In the genomic region with DNA sequence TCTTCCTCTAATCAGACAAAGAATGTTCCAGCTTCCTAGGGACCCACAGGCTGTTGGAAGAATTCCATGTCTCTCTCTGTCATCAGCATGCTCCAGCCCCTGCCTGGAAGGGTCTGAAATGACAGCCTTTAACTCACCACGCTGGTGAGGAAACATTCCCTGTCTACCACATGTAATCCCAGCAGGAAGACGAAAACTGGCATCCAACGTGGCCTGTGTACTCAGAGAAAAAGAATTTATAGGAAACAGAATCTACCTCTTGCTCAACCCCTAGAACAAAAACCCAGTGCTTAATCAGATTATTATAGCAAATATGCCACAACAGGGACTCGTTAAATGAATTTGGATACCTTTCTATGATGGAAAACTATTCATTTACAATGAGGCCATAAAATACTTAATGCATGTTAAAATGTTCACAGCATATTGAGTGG, we compare ENCODE assay signal across 13 cellular contexts.
DNase-seq lines count a peak whose midpoint lies in the region; ATAC-seq and TF ChIP-seq lines count a peak whose summit lies in the region.
"Had no signal": no experiment of that assay in that cellular context is flagged by ENCODE, and none has a peak within 500 bp of the region (broad histone marks: within the 10 kb centered on the region; RNA-seq: fewer than 3 reads in every experiment).

No MANE protein-coding gene starts in this region.

- peak overlapping the region in 3 of 4 donors; percentile 31 to 79 (median 49) for H3K27ac ChIP-seq in esophagus squamous epithelium

- peak; percentile 99 for DNase-seq in EL
- peak; percentile 98 for DNase-seq in RPMI7951 (ENCODE audit: low read depth)
- no peak for DNase-seq in esophagus squamous epithelium (lab: John Stamatoyannopoulos, UW)
- peak; percentile 2 for DNase-seq in renal cortical epithelial cell (ENCODE audit: low read depth)
- no peak for DNase-seq in type B pancreatic cell (ENCODE audit: extremely low spot score, unreplicated experiment)
- DNase-seq in cerebellum (ENCODE audit: low spot score), result no peak
- DNase-seq in DMS114 treated with DMSO at 0.1 percent for 48 hours (lab: John Stamatoyannopoulos, UW; ENCODE audit: unreplicated experiment), result no peak
- DNase-seq: Calu3, KG1, NCI-H2029 treated with DMSO at 0.1 percent for 48 hours, T-helper 9 cell had no signal

- H3K4me3 ChIP-seq in esophagus squamous epithelium, result no peak overlapping the region

- H3K4me3 Mint-ChIP-seq in type B pancreatic cell, result no peak overlapping the region
- H3K4me3 Mint-ChIP-seq: natural killer cell treated with Interleukin-12 subunit alpha and Interleukin-12 subunit beta and Interleukin-15 and Interleukin-18, amount 100 ng/mL, for 72 hours had no signal

- no peaks in the 10 kb centered on the region for H3K36me3 ChIP-seq in esophagus squamous epithelium

- no peaks in the 10 kb centered on the region for H3K36me3 Mint-ChIP-seq in type B pancreatic cell
- H3K36me3 Mint-ChIP-seq: natural killer cell treated with Interleukin-12 subunit alpha and Interleukin-12 subunit beta and Interleukin-15 and Interleukin-18, amount 100 ng/mL, for 72 hours had no signal

- no peak for ATAC-seq in GM21515 (IDR thresholded peaks at IDR 0.05; ENCODE audit: unreplicated experiment)
- ATAC-seq: natural killer cell treated with Interleukin-12 subunit alpha and Interleukin-12 subunit beta and Interleukin-15 and Interleukin-18, amount 100 ng/mL, for 72 hours had no signal

- H3K4me1 ChIP-seq in esophagus squamous epithelium, result peaks cover 0 to 19% (median 0%) of the 10 kb centered on the region in 3 donors

- H3K27me3 Mint-ChIP-seq in type B pancreatic cell, result peaks cover 79% of the 10 kb centered on the region

- peaks cover 27% of the 10 kb centered on the region for H3K4me1 Mint-ChIP-seq in type B pancreatic cell (ENCODE audit: unreplicated experiment)

- H3K27me3 ChIP-seq in esophagus squamous epithelium, result peaks cover 0 to 55% (median 0%) of the 10 kb centered on the region in 4 donors

- no peaks in the 10 kb centered on the region for H3K9me3 ChIP-seq in esophagus squamous epithelium

- no peak for TF ChIP-seq POLR2A in esophagus squamous epithelium (IDR thresholded peaks at IDR 0.05)

- H3K27ac Mint-ChIP-seq in type B pancreatic cell, result no peak overlapping the region
- H3K27ac Mint-ChIP-seq: natural killer cell treated with Interleukin-12 subunit alpha and Interleukin-12 subunit beta and Interleukin-15 and Interleukin-18, amount 100 ng/mL, for 72 hours had no signal

- H3K9me3 Mint-ChIP-seq in type B pancreatic cell, result no peaks in the 10 kb centered on the region
- H3K9me3 Mint-ChIP-seq: natural killer cell treated with Interleukin-12 subunit alpha and Interleukin-12 subunit beta and Interleukin-15 and Interleukin-18, amount 100 ng/mL, for 72 hours had no signal

- TF ChIP-seq CTCF in esophagus squamous epithelium (IDR thresholded peaks at IDR 0.05) (no peak), type B pancreatic cell (conservative IDR thresholded peaks at IDR 0.05) (no peak)

- intact Hi-C loops in esophagus squamous epithelium (cut with DNase I), result no loop called here

- WGBS in esophagus squamous epithelium, 2 donors, result 22 to 25% methylated on average over 3 to 4 of the region's 4 CpGs

Comparison
In these comparisons a context has a peak if more than half of its experiments do, and no peak if none do; other contexts are left out.
1. DNase-seq: peak in EL (single experiment), RPMI7951 (single experiment) and renal cortical epithelial cell (single experiment); none in esophagus squamous epithelium (single experiment), type B pancreatic cell (single experiment), cerebellum (single experiment) and DMS114 treated with DMSO at 0.1 percent for 48 hours (single experiment).